In genomic region chr2:186381573-186381972, GRCh38 we compare ENCODE assay signal across 28 cellular contexts.
"Had no signal": no experiment of that assay in that cellular context is flagged by ENCODE, and none has a peak within 500 bp of the region (broad histone marks: within the 10 kb centered on the region; RNA-seq: fewer than 3 reads in every experiment).

No MANE protein-coding gene starts in this region.

- DNase-seq: activated CD4-positive, alpha-beta memory T cell treated with anti-CD3 and anti-CD28 coated beads, Interleukin-2, amount 10 ng/mL, durations not matched to agents 7 days and 5 days; activated CD4-positive, alpha-beta T cell treated with anti-CD3 and anti-CD28 coated beads for 1 hour; activated CD4-positive, alpha-beta T cell treated with anti-CD3 and anti-CD28 coated beads for 4 hours; activated CD4-positive, alpha-beta T cell treated with anti-CD3 and anti-CD28 coated beads, Interleukin-2, amount 10 ng/mL, durations not matched to agents 7 days and 5 days; activated CD4-positive, alpha-beta T cell treated with anti-CD3 and anti-CD28 coated beads, Interleukin-2, amount 50 U/mL, for 4 hours; activated effector memory CD4-positive, alpha-beta T cell treated with Interleukin-2 at 50 U/mL for 16 hours; activated gamma-delta T cell treated with Interleukin-2 at 50 U/mL for 16 hours; activated naive CD4-positive, alpha-beta T cell treated with anti-CD3 and anti-CD28 coated beads, Interleukin-2, amount 50 U/mL, for 16 hours; activated naive CD4-positive, alpha-beta T cell treated with Interleukin-2 at 50 U/mL for 16 hours; activated T-cell treated with anti-CD3 and anti-CD28 coated beads, Interleukin-2, amount 50 U/mL, for 4 hours; amniotic stem cell; anterior cingulate cortex; brain microvascular endothelial cell; cortex of kidney; dermis blood vessel endothelial cell; effector CD4-positive, alpha-beta T cell; effector memory CD8-positive, alpha-beta T cell; erythroblast; foreskin keratinocyte; heart right ventricle; T-cell; T1000 had no signal

- H3K27ac Mint-ChIP-seq: activated CD4-positive, alpha-beta memory T cell treated with anti-CD3 and anti-CD28 coated beads, Interleukin-2, amount 10 ng/mL, durations not matched to agents 7 days and 5 days; activated CD4-positive, alpha-beta T cell treated with anti-CD3 and anti-CD28 coated beads, Interleukin-2, amount 10 ng/mL, durations not matched to agents 7 days and 5 days; activated naive CD8-positive, alpha-beta T cell; activated T-helper 17 cell treated with anti-CD3 and anti-CD28 coated beads, Interleukin-2, amount 50 U/mL, for 72 hours; effector memory CD8-positive, alpha-beta T cell; T-cell; T-helper 1 cell treated with Interleukin-12 subunit alpha and Interleukin-12 subunit beta and Interleukin-4 antibody, amounts not matched to agents 30 μg/mL and 1 μg/mL, for 36 hours had no signal

- H3K4me3 ChIP-seq: esophagus muscularis mucosa, gastroesophageal sphincter, heart right ventricle had no signal

- H3K27me3 Mint-ChIP-seq: activated CD4-positive, alpha-beta memory T cell treated with anti-CD3 and anti-CD28 coated beads, Interleukin-2, amount 10 ng/mL, durations not matched to agents 7 days and 5 days; activated CD4-positive, alpha-beta T cell treated with anti-CD3 and anti-CD28 coated beads, Interleukin-2, amount 10 ng/mL, durations not matched to agents 7 days and 5 days; activated naive CD8-positive, alpha-beta T cell; activated T-helper 17 cell treated with anti-CD3 and anti-CD28 coated beads, Interleukin-2, amount 50 U/mL, for 72 hours; central memory CD8-positive, alpha-beta T cell; effector memory CD8-positive, alpha-beta T cell; T-cell had no signal

- H3K4me1 Mint-ChIP-seq: activated CD4-positive, alpha-beta memory T cell treated with anti-CD3 and anti-CD28 coated beads, Interleukin-2, amount 10 ng/mL, durations not matched to agents 7 days and 5 days; activated CD4-positive, alpha-beta T cell treated with anti-CD3 and anti-CD28 coated beads, Interleukin-2, amount 10 ng/mL, durations not matched to agents 7 days and 5 days; activated T-helper 17 cell treated with anti-CD3 and anti-CD28 coated beads, Interleukin-2, amount 50 U/mL, for 72 hours; T-cell had no signal

- H3K4me1 ChIP-seq: esophagus muscularis mucosa, foreskin keratinocyte, gastroesophageal sphincter, heart right ventricle had no signal

- H3K36me3 ChIP-seq: brain microvascular endothelial cell, esophagus muscularis mucosa, gastroesophageal sphincter, heart right ventricle had no signal

- H3K4me3 Mint-ChIP-seq: activated CD4-positive, alpha-beta memory T cell treated with anti-CD3 and anti-CD28 coated beads, Interleukin-2, amount 10 ng/mL, durations not matched to agents 7 days and 5 days; activated CD4-positive, alpha-beta T cell treated with anti-CD3 and anti-CD28 coated beads, Interleukin-2, amount 10 ng/mL, durations not matched to agents 7 days and 5 days; activated naive CD8-positive, alpha-beta T cell; activated T-cell treated with anti-CD3 and anti-CD28 coated beads, Interleukin-2, amount 50 U/mL, for 4 hours; activated T-helper 17 cell treated with anti-CD3 and anti-CD28 coated beads, Interleukin-2, amount 50 U/mL, for 72 hours; central memory CD8-positive, alpha-beta T cell; effector memory CD8-positive, alpha-beta T cell; T-cell; T-helper 1 cell treated with Interleukin-12 subunit alpha and Interleukin-12 subunit beta and Interleukin-4 antibody, amounts not matched to agents 30 μg/mL and 1 μg/mL, for 36 hours had no signal

- H3K27me3 ChIP-seq: brain microvascular endothelial cell, esophagus muscularis mucosa, foreskin keratinocyte, gastroesophageal sphincter, heart right ventricle had no signal

- H3K27ac ChIP-seq: brain microvascular endothelial cell, esophagus muscularis mucosa, foreskin keratinocyte, gastroesophageal sphincter, heart right ventricle had no signal
